In genomic region chr12:52903285-52903854, GRCh38 we compare ENCODE assay signal across 9 cellular contexts. TPM values are rescaled to one million over a fixed set of nuclear protein-coding genes. Genes with fewer than 3 reads are reported as not detected.
DNase-seq lines count a peak whose midpoint lies in the region; ATAC-seq and TF ChIP-seq lines count a peak whose summit lies in the region.
"Had no signal": no experiment of that assay in that cellular context is flagged by ENCODE, and none has a peak within 500 bp of the region (broad histone marks: within the 10 kb centered on the region; RNA-seq: fewer than 3 reads in every experiment).

No MANE protein-coding gene starts in this region.

- ATAC-seq in psoas muscle (peak; percentile 58 to 84 (median 79)), HG03520 (IDR thresholded peaks at IDR 0.05; ENCODE audit: unreplicated experiment) (no peak), GM19452 (IDR thresholded peaks at IDR 0.05; ENCODE audit: unreplicated experiment) (no peak)

- 10 to 14% (median 10%) methylated on average over 22 to 34 of the region's 34 CpGs for WGBS in psoas muscle, 3 donors

- TF ChIP-seq CTCF in right atrium auricular region (IDR thresholded peaks at IDR 0.05) (no peak), psoas muscle (IDR thresholded peaks at IDR 0.05) (no peak)

- no peaks in the 10 kb centered on the region for H3K9me3 ChIP-seq in SJCRH30 (replicated peaks)
- H3K9me3 ChIP-seq in right atrium auricular region, result no peaks in the 10 kb centered on the region
- H3K9me3 ChIP-seq in psoas muscle, result no peaks in the 10 kb centered on the region

- H3K4me3 ChIP-seq in SJCRH30 (peak overlapping the region; percentile 45), right atrium auricular region (peak overlapping the region; percentile 37 to 64), psoas muscle (peak overlapping the region; percentile 52)
- H3K4me3 ChIP-seq: SK-N-MC had no signal

- intact Hi-C loops in psoas muscle (cut with DNase I), result no loop called here

- peak overlapping the region; percentile 72; the same call in 1 of the 2 replicates for H3K27ac ChIP-seq in SJCRH30
- peak overlapping the region; percentile 81 to 82 for H3K27ac ChIP-seq in right atrium auricular region
- H3K27ac ChIP-seq in psoas muscle, result no peak overlapping the region
- H3K27ac ChIP-seq: SK-N-MC had no signal

- no peaks in the 10 kb centered on the region for H3K4me1 ChIP-seq in SJCRH30
- peaks cover 4 to 17% of the 10 kb centered on the region in 2 donors for H3K4me1 ChIP-seq in right atrium auricular region
- no peaks in the 10 kb centered on the region for H3K4me1 ChIP-seq in psoas muscle

- peak; percentile 49 for DNase-seq in DMS79 (lab: John Stamatoyannopoulos, UW)
- DNase-seq in HPDE6-E6E7 (ENCODE audit: extremely low spot score), result peak; percentile 21
- DNase-seq in SJCRH30, result peak; percentile 68 to 78
- peak in 43 of 58 donors; percentile 4 to 62 (median 27) for DNase-seq in anterior cingulate cortex (lab: John Stamatoyannopoulos, UW)
- DNase-seq in right atrium auricular region (ENCODE audit: low spot score), result peak; percentile 79
- DNase-seq in psoas muscle, result peak; percentile 71 to 77

- H3K27me3 ChIP-seq in SJCRH30 (no peaks in the 10 kb centered on the region), right atrium auricular region (peaks cover 0 to 3% of the 10 kb centered on the region in 2 donors), psoas muscle (ENCODE audit: insufficient read depth in 3 of 3, low read length in 2 of 3) (peaks cover 0 to 21% (median 14%) of the 10 kb centered on the region in 3 donors)

- no peaks in the 10 kb centered on the region for H3K36me3 ChIP-seq in SJCRH30
- peaks cover 30% of the 10 kb centered on the region for H3K36me3 ChIP-seq in right atrium auricular region
- no peaks in the 10 kb centered on the region for H3K36me3 ChIP-seq in psoas muscle (ENCODE audit: insufficient read depth in 1 of 2, low read depth in 1 of 2)

RNA-seq across cellular contexts. Expression of gene KRT8, which starts 1.5 kb away (rescaled TPM):
- total RNA-seq in SJCRH30 (2014; rRNA removed; shearing (Covaris generic)), result 1.7 and 2.4 TPM in 2 replicates
- total RNA-seq in right atrium auricular region, result 100 to 1,000 TPM; 199 to 271 TPM
- 1 to 10 TPM in 1 of 4 donors, under 1 TPM in 3; 0.54 to 1.3 (median 0.75) TPM for total RNA-seq in psoas muscle
- polyA plus RNA-seq in psoas muscle, result 1 to 10 TPM in 2 of 3 donors, under 1 TPM in 1; 0.59 to 1.2 (median 1.2) TPM

RNA-seq across cellular contexts. Expression of gene KRT18, which starts 45.5 kb away (rescaled TPM):
- 7.4 and 9.6 TPM in 2 replicates for total RNA-seq in SJCRH30 (2014; rRNA removed; shearing (Covaris generic))
- total RNA-seq in right atrium auricular region (100 to 1,000 TPM in 1 of 2 donors, 10 to 100 TPM in 1; 85.1 to 150 TPM), psoas muscle (1 to 10 TPM in 3 of 4 donors, under 1 TPM in 1; 0.99 to 1.7 (median 1.4) TPM)
- polyA plus RNA-seq in psoas muscle, result 1 to 10 TPM in 2 of 3 donors, under 1 TPM in 1; 0.39 to 1.6 (median 1.3) TPM

RNA-seq across cellular contexts. Expression of gene KRT78, which starts 54.6 kb away (rescaled TPM):
- not detected in 2 replicates for total RNA-seq in SJCRH30 (2014; rRNA removed; shearing (Covaris generic))
- total RNA-seq in right atrium auricular region (not detected), psoas muscle (not detected)
- under 1 TPM in 1 of 3 donors, not detected in 2; 0.04 TPM for polyA plus RNA-seq in psoas muscle

Comparison
In these comparisons a context has a peak if more than half of its experiments do, and no peak if none do; other contexts are left out.
1. DNase-seq: peak in every context shown above with its lines; median percentile 79 in right atrium auricular region; 74 in psoas muscle; 73 in SJCRH30; 49 in DMS79; 27 in anterior cingulate cortex; 21 in HPDE6-E6E7.
2. ATAC-seq: peak in psoas muscle (4 of 4); none in HG03520 (single experiment) and GM19452 (single experiment).
3. RNA of gene KRT8, which starts 1.5 kb away (total RNA-seq): 199 to 271 TPM in right atrium auricular region; 1.7 to 2.4 TPM in SJCRH30 and 0.54 to 1.3 TPM in psoas muscle; every median in the first group is over 10 times any median in the second.
4. Peak in every context shown above with its lines, with median percentiles within 50 percentile points of each other: H3K4me3 ChIP-seq.